Comparison of ENCODE assay signal across 8 cellular contexts in the genomic region with DNA sequence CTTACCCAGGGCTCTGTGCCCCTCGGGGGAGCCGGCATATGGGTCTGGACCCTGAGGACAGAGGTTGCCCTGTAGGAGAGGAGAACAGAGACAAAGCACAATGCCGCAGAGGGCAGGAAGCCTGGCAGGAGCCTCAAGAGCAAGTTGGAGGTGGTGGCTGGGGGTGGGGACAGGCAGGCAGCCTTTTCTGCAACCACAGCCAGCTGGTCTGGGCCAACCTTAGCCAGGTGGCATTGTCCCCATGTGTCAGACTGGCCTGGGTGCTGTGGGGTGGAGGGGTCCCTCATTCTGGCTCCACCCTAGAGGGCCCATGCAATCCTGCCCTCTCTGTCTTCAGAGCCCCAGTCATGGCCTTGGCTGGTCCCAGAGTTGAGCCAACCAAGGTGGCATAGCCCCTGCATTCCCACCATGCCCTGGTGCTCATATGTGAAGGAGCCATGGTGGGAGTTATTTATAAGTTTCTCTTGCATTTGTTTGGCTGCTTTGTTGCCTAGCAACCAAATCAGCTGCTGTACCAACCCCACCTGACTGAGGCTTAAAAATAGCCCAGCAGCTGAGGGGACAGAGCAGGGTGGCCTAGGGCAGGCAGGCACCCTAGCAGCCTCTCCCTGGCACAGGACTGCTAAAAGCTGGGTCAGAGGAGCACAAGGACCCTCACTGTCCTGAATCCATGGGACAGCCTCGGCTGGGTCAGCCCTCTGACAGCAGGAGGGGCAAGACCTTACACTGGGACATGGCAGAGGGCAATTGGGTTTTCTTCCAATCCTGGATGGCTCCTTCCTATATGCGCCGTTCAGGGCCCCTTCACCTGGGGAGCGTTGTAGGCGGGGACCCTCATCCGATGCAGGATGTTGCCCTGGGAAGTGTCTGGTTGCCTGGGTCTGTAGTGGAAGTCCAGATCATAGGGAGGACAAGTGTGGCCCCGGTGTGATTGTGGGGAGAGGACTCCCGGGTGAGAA. TPM values are rescaled to one million over a fixed set of nuclear protein-coding genes. Genes with fewer than 3 reads are reported as not detected.
DNase-seq lines count a peak whose midpoint lies in the region; ATAC-seq and TF ChIP-seq lines count a peak whose summit lies in the region.

No MANE protein-coding gene starts in this region.

- TF ChIP-seq CTCF in SK-N-SH (IDR thresholded peaks at IDR 0.05), result no peak
- TF ChIP-seq CTCF in right lobe of liver (IDR thresholded peaks at IDR 0.05), result no peak

- H3K27ac ChIP-seq in SK-N-SH (ENCODE audit: low read depth in 2 of 2, low read length in 1 of 2), result peak overlapping the region in 1 of 2 experiments; percentile 46; a peak in 2 of 4 replicates
- peak overlapping the region; percentile 90 for H3K27ac ChIP-seq in right cardiac atrium (ENCODE audit: low read length)
- peak overlapping the region; percentile 77 for H3K27ac ChIP-seq in temporal lobe (ENCODE audit: low read depth, low read length)
- no peak overlapping the region for H3K27ac ChIP-seq in right lobe of liver

- WGBS in SK-N-SH (ENCODE audit: low lambda C conversion rate), result 90% methylated on average over 6 of the region's 11 CpGs
- 62% methylated on average over 11 of the region's 11 CpGs for WGBS in right cardiac atrium
- WGBS in right lobe of liver (ENCODE audit: insufficient coverage, low coverage, low lambda C conversion rate, missing lambda C conversion rate), result no CpG with 5 or more reads among the region's 11 CpGs

- DNase-seq in SK-N-SH, result no peak
- DNase-seq in activated T-helper 1 cell treated with anti-CD3 and anti-CD28 coated beads, Interleukin-12 subunit alpha, Interleukin-12 subunit beta, Interleukin-2, Interleukin-4 antibody, amounts not matched to agents 30 ng/mL and 10 ng/mL and 1 ng/mL, durations not matched to agents 14 hours and 24 hours and 36 hours (ENCODE audit: low spot score), result no peak
- peak; percentile 48 to 74 (median 73) for DNase-seq in right cardiac atrium
- DNase-seq in A172 (ENCODE audit: low spot score), result no peak
- DNase-seq in right lobe of liver, result no peak

- peaks cover 58 to 75% of the 10 kb centered on the region in 2 experiments for H3K36me3 ChIP-seq in SK-N-SH (replicated peaks in 1 of 2; ENCODE audit: control insufficient read depth in 1 of 2, insufficient read depth in 2 of 2, low read length in 1 of 2)
- H3K36me3 ChIP-seq in right lobe of liver, result peaks cover 10 to 38% (median 12%) of the 10 kb centered on the region in 4 donors

- H3K4me1 ChIP-seq in SK-N-SH (ENCODE audit: control insufficient read depth in 1 of 2, insufficient read depth in 2 of 2, low read depth in 1 of 2, low read length in 1 of 2) (peaks cover 0 to 15% of the 10 kb centered on the region in 2 experiments; a peak in 2 of 4 replicates), right cardiac atrium (ENCODE audit: control insufficient read depth, insufficient read depth, low read length) (peaks cover 5% of the 10 kb centered on the region), right lobe of liver (peaks cover 0 to 7% (median 3%) of the 10 kb centered on the region in 4 donors)

- TF ChIP-seq EP300 in SK-N-SH (IDR thresholded peaks at IDR 0.05; ENCODE audit: borderline replicate concordance in 1 of 2, low read depth in 1 of 2, low read length in 1 of 2), result no peak

- POLR2A ChIA-PET in SK-N-SH (lab: Yijun Ruan, JAX), result no interaction called here

- peaks cover 4% of the 10 kb centered on the region for H3F3A ChIP-seq in SK-N-SH (replicated peaks; ENCODE audit: insufficient read depth)

- CTCF ChIA-PET in SK-N-SH (lab: Yijun Ruan, JAX), result interaction anchor here (1.0 to 1.5 kb wide), 2 partner anchors 13 to 14 kb away, joined by 3 to 5 read pairs; no protein-coding TSS in a partner anchor

- peaks cover 39% of the 10 kb centered on the region for H3K36me3 Mint-ChIP-seq in activated T-helper 1 cell treated with anti-CD3 and anti-CD28 coated beads, Interleukin-12 subunit alpha, Interleukin-12 subunit beta, Interleukin-2, Interleukin-4 antibody, amounts not matched to agents 30 ng/mL and 10 ng/mL and 1 ng/mL, durations not matched to agents 14 hours and 24 hours and 36 hours (ENCODE audit: low read depth)

- no peak for TF ChIP-seq POLR2A in right lobe of liver (IDR thresholded peaks at IDR 0.05)

- H3K4me3 Mint-ChIP-seq in activated T-helper 1 cell treated with anti-CD3 and anti-CD28 coated beads, Interleukin-12 subunit alpha, Interleukin-12 subunit beta, Interleukin-2, Interleukin-4 antibody, amounts not matched to agents 30 ng/mL and 10 ng/mL and 1 ng/mL, durations not matched to agents 14 hours and 24 hours and 36 hours, result no peak overlapping the region

- H3K9ac ChIP-seq in SK-N-SH, result no peak overlapping the region; the same call in 1 of the 2 replicates

- no peaks in the 10 kb centered on the region for H3K9me2 ChIP-seq in SK-N-SH

- H3K79me2 ChIP-seq in SK-N-SH (ENCODE audit: insufficient read depth), result peaks cover 64% of the 10 kb centered on the region

- intact Hi-C loops in activated T-helper 1 cell treated with anti-CD3 and anti-CD28 coated beads, Interleukin-12 subunit alpha, Interleukin-12 subunit beta, Interleukin-2, Interleukin-4 antibody, amounts not matched to agents 30 ng/mL and 10 ng/mL and 1 ng/mL, durations not matched to agents 14 hours and 24 hours and 36 hours (cut with micrococcal nuclease), result no loop called here
- intact Hi-C loops in right cardiac atrium (cut with DNase I) (no loop called here), right lobe of liver (cut with DNase I) (no loop called here)

- no peak overlapping the region for H2AFZ ChIP-seq in SK-N-SH (ENCODE audit: low read depth)

- ATAC-seq in SK-N-SH treated with all-trans-retinoic acid at 6 μM for 48 hours, result peak; percentile 12; the same call in 1 of the 3 replicates
- ATAC-seq in right cardiac atrium, result peak; percentile 76
- ATAC-seq in esophagus mucosa, result no peak
- ATAC-seq in right lobe of liver, result no peak

- H3K27me3 Mint-ChIP-seq in activated T-helper 1 cell treated with anti-CD3 and anti-CD28 coated beads, Interleukin-12 subunit alpha, Interleukin-12 subunit beta, Interleukin-2, Interleukin-4 antibody, amounts not matched to agents 30 ng/mL and 10 ng/mL and 1 ng/mL, durations not matched to agents 14 hours and 24 hours and 36 hours (ENCODE audit: insufficient read depth), result no peaks in the 10 kb centered on the region

- H3K4me2 ChIP-seq in SK-N-SH, result no peak overlapping the region

- H3K27me3 ChIP-seq in SK-N-SH (ENCODE audit: insufficient read depth) (no peaks in the 10 kb centered on the region), right cardiac atrium (ENCODE audit: control insufficient read depth, insufficient read depth) (no peaks in the 10 kb centered on the region), right lobe of liver (no peaks in the 10 kb centered on the region)

- peaks cover 4% of the 10 kb centered on the region for H3K4me1 Mint-ChIP-seq in activated T-helper 1 cell treated with anti-CD3 and anti-CD28 coated beads, Interleukin-12 subunit alpha, Interleukin-12 subunit beta, Interleukin-2, Interleukin-4 antibody, amounts not matched to agents 30 ng/mL and 10 ng/mL and 1 ng/mL, durations not matched to agents 14 hours and 24 hours and 36 hours (ENCODE audit: low read depth)

- H3K9me3 ChIP-seq in SK-N-SH (no peaks in the 10 kb centered on the region), right cardiac atrium (ENCODE audit: control insufficient read depth, low read length) (no peaks in the 10 kb centered on the region), right lobe of liver (no peaks in the 10 kb centered on the region)

- no peak overlapping the region for H3K4me3 ChIP-seq in SK-N-SH (ENCODE audit: low read depth in 2 of 2, low read length in 1 of 2)
- H3K4me3 ChIP-seq in right cardiac atrium (ENCODE audit: low read length), result no peak overlapping the region
- no peak overlapping the region for H3K4me3 ChIP-seq in right lobe of liver

- peaks cover 41% of the 10 kb centered on the region for H4K20me1 ChIP-seq in SK-N-SH (ENCODE audit: insufficient read depth)

- H3K9me3 Mint-ChIP-seq in activated T-helper 1 cell treated with anti-CD3 and anti-CD28 coated beads, Interleukin-12 subunit alpha, Interleukin-12 subunit beta, Interleukin-2, Interleukin-4 antibody, amounts not matched to agents 30 ng/mL and 10 ng/mL and 1 ng/mL, durations not matched to agents 14 hours and 24 hours and 36 hours, result no peaks in the 10 kb centered on the region

- no peak for TF ChIP-seq RAD21 in SK-N-SH (IDR thresholded peaks at IDR 0.05; ENCODE audit: low read length)

- H3K27ac Mint-ChIP-seq in activated T-helper 1 cell treated with anti-CD3 and anti-CD28 coated beads, Interleukin-12 subunit alpha, Interleukin-12 subunit beta, Interleukin-2, Interleukin-4 antibody, amounts not matched to agents 30 ng/mL and 10 ng/mL and 1 ng/mL, durations not matched to agents 14 hours and 24 hours and 36 hours, result peak overlapping the region; percentile 26

RNA-seq across cellular contexts. Expression of gene MAP7D1, which starts 19.5 kb away (rescaled TPM):
- polyA plus RNA-seq in SK-N-SH (2012; rRNA removed), result 40.6 and 69.9 TPM in 2 replicates
- polyA plus RNA-seq in SK-N-SH (2012; cell fraction: cytosol; rRNA removed), result 78.2 and 85.1 TPM in 2 replicates
- 137 and 148 TPM in 2 replicates for polyA plus RNA-seq in SK-N-SH (2012; cell fraction: nucleus; rRNA removed)
- 167 and 169 TPM in 2 replicates for total RNA-seq in activated T-helper 1 cell treated with anti-CD3 and anti-CD28 coated beads, Interleukin-12 subunit alpha, Interleukin-12 subunit beta, Interleukin-2, Interleukin-4 antibody, amounts not matched to agents 30 ng/mL and 10 ng/mL and 1 ng/mL, durations not matched to agents 14 hours and 24 hours and 36 hours
- total RNA-seq in right cardiac atrium, result 100 to 1,000 TPM; 285 to 403 (median 374) TPM
- polyA plus RNA-seq in right cardiac atrium, result 330 TPM
- total RNA-seq in temporal lobe, result 52.9 TPM
- 91.2 and 136 TPM in 2 replicates for total RNA-seq in A172 (2014; rRNA removed; shearing (Covaris generic))
- total RNA-seq in esophagus mucosa, result 93.1 TPM
- 10 to 100 TPM; 10.2 to 28.2 (median 15.8) TPM for total RNA-seq in right lobe of liver

RNA-seq across cellular contexts. Expression of gene TRAPPC3, which starts 26.1 kb away (rescaled TPM):
- polyA plus RNA-seq in SK-N-SH (2012; rRNA removed) (149 and 169 TPM in 2 replicates), right cardiac atrium (73.6 TPM)
- polyA plus RNA-seq in SK-N-SH (2012; cell fraction: cytosol; rRNA removed), result 172 and 173 TPM in 2 replicates
- polyA plus RNA-seq in SK-N-SH (2012; cell fraction: nucleus; rRNA removed), result 83.1 and 92.3 TPM in 2 replicates
- total RNA-seq in activated T-helper 1 cell treated with anti-CD3 and anti-CD28 coated beads, Interleukin-12 subunit alpha, Interleukin-12 subunit beta, Interleukin-2, Interleukin-4 antibody, amounts not matched to agents 30 ng/mL and 10 ng/mL and 1 ng/mL, durations not matched to agents 14 hours and 24 hours and 36 hours, result 74.2 and 74.4 TPM in 2 replicates
- total RNA-seq in right cardiac atrium (10 to 100 TPM; 58.5 to 67.2 (median 64.0) TPM), temporal lobe (40.8 TPM), esophagus mucosa (65.0 TPM), right lobe of liver (10 to 100 TPM; 26.0 to 52.4 (median 30.9) TPM)
- 86.7 and 110 TPM in 2 replicates for total RNA-seq in A172 (2014; rRNA removed; shearing (Covaris generic))

RNA-seq across cellular contexts. Expression of gene THRAP3, which starts 48.8 kb away (rescaled TPM):
- polyA plus RNA-seq in SK-N-SH (2012; rRNA removed), result 33.7 and 46.1 TPM in 2 replicates
- polyA plus RNA-seq in SK-N-SH (2012; cell fraction: cytosol; rRNA removed), result 34.8 and 38.8 TPM in 2 replicates
- 18.0 and 38.3 TPM in 2 replicates for polyA plus RNA-seq in SK-N-SH (2012; cell fraction: nucleus; rRNA removed)
- total RNA-seq in activated T-helper 1 cell treated with anti-CD3 and anti-CD28 coated beads, Interleukin-12 subunit alpha, Interleukin-12 subunit beta, Interleukin-2, Interleukin-4 antibody, amounts not matched to agents 30 ng/mL and 10 ng/mL and 1 ng/mL, durations not matched to agents 14 hours and 24 hours and 36 hours, result 147 and 154 TPM in 2 replicates
- total RNA-seq in right cardiac atrium, result 10 to 100 TPM; 66.3 to 85.5 (median 77.3) TPM
- 32.6 TPM for polyA plus RNA-seq in right cardiac atrium
- total RNA-seq in temporal lobe, result 69.8 TPM
- 50.0 and 53.5 TPM in 2 replicates for total RNA-seq in A172 (2014; rRNA removed; shearing (Covaris generic))
- total RNA-seq in esophagus mucosa, result 72.0 TPM
- 10 to 100 TPM; 33.7 to 53.6 (median 40.7) TPM for total RNA-seq in right lobe of liver

RNA-seq across cellular contexts. Expression of gene COL8A2, which starts 50.4 kb away (rescaled TPM):
- polyA plus RNA-seq in SK-N-SH (2012; rRNA removed) (2.6 and 3.1 TPM in 2 replicates), right cardiac atrium (2.4 TPM)
- polyA plus RNA-seq in SK-N-SH (2012; cell fraction: cytosol; rRNA removed), result 1.6 and 2.6 TPM in 2 replicates
- polyA plus RNA-seq in SK-N-SH (2012; cell fraction: nucleus; rRNA removed), result 2.3 and 2.6 TPM in 2 replicates
- total RNA-seq in activated T-helper 1 cell treated with anti-CD3 and anti-CD28 coated beads, Interleukin-12 subunit alpha, Interleukin-12 subunit beta, Interleukin-2, Interleukin-4 antibody, amounts not matched to agents 30 ng/mL and 10 ng/mL and 1 ng/mL, durations not matched to agents 14 hours and 24 hours and 36 hours, result 0.08 TPM in 1 of 2 replicates, not detected in the other
- total RNA-seq in right cardiac atrium (1 to 10 TPM; 2.7 to 4.1 (median 3.3) TPM), temporal lobe (0.98 TPM), esophagus mucosa (2.7 TPM), right lobe of liver (under 1 TPM; 0.18 to 0.74 (median 0.52) TPM)
- 0.62 and 0.72 TPM in 2 replicates for total RNA-seq in A172 (2014; rRNA removed; shearing (Covaris generic))

Comparison
In these comparisons a context has a peak if more than half of its experiments do, and no peak if none do; other contexts are left out.
1. ATAC-seq: peak in SK-N-SH treated with all-trans-retinoic acid at 6 μM for 48 hours (single experiment) and right cardiac atrium (2 of 2); none in esophagus mucosa (single experiment) and right lobe of liver (0 of 4).
2. DNase-seq: peak in right cardiac atrium (3 of 3); none in SK-N-SH (single experiment), activated T-helper 1 cell treated with anti-CD3 and anti-CD28 coated beads, Interleukin-12 subunit alpha, Interleukin-12 subunit beta, Interleukin-2, Interleukin-4 antibody, amounts not matched to agents 30 ng/mL and 10 ng/mL and 1 ng/mL, durations not matched to agents 14 hours and 24 hours and 36 hours (single experiment), A172 (single experiment) and right lobe of liver (0 of 3).
3. H3K27ac ChIP-seq: peak in right cardiac atrium (single experiment) and temporal lobe (single experiment); none in right lobe of liver (0 of 3).